In genomic region chr19:29214411-29214810, GRCh38 we compare ENCODE assay signal across 1 cellular context.
TF ChIP-seq lines count a peak whose summit lies in the region.

No MANE protein-coding gene starts in this region.

TF ChIP-seq in H1, 55 proteins besides CTCF, POLR2A, EP300 and RAD21:
- TF ChIP-seq, protein P1, sequence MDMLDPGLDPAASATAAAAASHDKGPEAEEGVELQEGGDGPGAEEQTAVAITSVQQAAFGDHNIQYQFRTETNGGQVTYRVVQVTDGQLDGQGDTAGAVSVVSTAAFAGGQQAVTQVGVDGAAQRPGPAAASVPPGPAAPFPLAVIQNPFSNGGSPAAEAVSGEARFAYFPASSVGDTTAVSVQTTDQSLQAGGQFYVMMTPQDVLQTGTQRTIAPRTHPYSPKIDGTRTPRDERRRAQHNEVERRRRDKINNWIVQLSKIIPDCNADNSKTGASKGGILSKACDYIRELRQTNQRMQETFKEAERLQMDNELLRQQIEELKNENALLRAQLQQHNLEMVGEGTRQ (IDR thresholded peaks at IDR 0.05; ENCODE audit: low read length) = no peak
- TF ChIP-seq HDAC2 (IDR thresholded peaks at IDR 0.05; ENCODE audit: borderline replicate concordance in 1 of 2, low read depth in 2 of 2, low read length in 2 of 2) (no peak), RBBP5 (IDR thresholded peaks at IDR 0.05; ENCODE audit: borderline replicate concordance, low read depth, low read length) (no peak), SUZ12 (IDR thresholded peaks at IDR 0.05; ENCODE audit: low read length) (no peak), BCL11A (IDR thresholded peaks at IDR 0.05; ENCODE audit: low read depth in 2 of 2, low read length in 2 of 2) (no peak), NANOG (IDR thresholded peaks at IDR 0.05; ENCODE audit: insufficient read depth, low read depth, low read length, poor library complexity, severe bottlenecking) (no peak), SIN3A (conservative IDR thresholded peaks at IDR 0.05 in 1 of 2, IDR thresholded peaks at IDR 0.05 in 1 of 2; ENCODE audit: low read depth in 1 of 2, low read length in 2 of 2) (no peak), FOSL1 (IDR thresholded peaks at IDR 0.05; ENCODE audit: insufficient read depth, low read depth, low read length) (no peak), RNF2 (IDR thresholded peaks at IDR 0.05; ENCODE audit: borderline replicate concordance, low read depth, low read length, missing control alignments, poor library complexity, severe bottlenecking) (no peak), CTBP2 (IDR thresholded peaks at IDR 0.05; ENCODE audit: borderline replicate concordance, insufficient read depth, insufficient read length, low read length) (no peak), SAP30 (IDR thresholded peaks at IDR 0.05; ENCODE audit: insufficient read depth, insufficient replicate concordance, low read length) (no peak)
